15 cellular contexts compared by ENCODE assay signal in the genomic region with DNA sequence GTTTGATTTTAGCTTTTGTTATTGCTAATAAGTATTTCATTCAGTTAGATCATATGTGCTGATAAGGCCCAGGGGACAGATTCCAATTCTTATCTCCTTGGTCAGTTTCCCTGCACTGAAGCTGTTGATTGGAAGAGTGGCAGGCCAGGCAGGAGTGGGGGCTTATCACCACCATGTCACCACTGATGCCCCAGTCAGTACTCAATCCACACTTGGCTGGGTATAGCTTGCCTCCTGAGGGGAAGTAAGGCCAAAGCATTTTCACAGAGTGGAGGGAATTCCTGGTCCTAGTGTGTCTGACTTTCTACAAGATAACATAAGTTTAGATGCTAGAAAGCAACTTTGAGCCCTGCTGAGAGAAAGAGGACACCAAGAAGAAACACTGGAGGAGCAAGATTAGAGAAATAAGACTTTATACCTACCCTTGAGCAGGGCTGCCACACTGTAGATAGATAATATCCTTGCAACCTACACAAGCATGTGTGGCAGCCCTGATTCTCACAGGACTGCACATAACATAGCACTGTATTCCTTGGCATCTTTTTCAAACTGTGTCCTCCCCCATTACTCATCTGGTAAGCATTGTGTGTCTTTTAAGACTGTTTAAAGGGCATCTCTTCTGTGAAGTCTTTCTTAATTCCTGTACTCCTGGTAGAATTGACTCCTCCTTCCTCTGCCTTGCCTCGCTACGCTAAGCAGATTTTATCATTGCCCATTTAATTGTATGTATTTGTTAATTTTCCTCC. TPM values are rescaled to one million over a fixed set of nuclear protein-coding genes. Genes with fewer than 3 reads are reported as not detected.
A peak's percentile ranks its signal among the peaks of the same experiment; 100 is the strongest.
DNase-seq lines count a peak whose midpoint lies in the region; ATAC-seq and TF ChIP-seq lines count a peak whose summit lies in the region.
"Had no signal": no experiment of that assay in that cellular context is flagged by ENCODE, and none has a peak within 500 bp of the region (broad histone marks: within the 10 kb centered on the region; RNA-seq: fewer than 3 reads in every experiment).

No MANE protein-coding gene starts in this region.

- 0 out of 2 replicates have a peak overlapping the region, but pooled peaks have one; percentile 11 for H3K9ac ChIP-seq in GM23248

- H3K27ac ChIP-seq in GM23248 (no peak overlapping the region), layer of hippocampus (ENCODE audit: low read depth, low read length) (peak overlapping the region; percentile 35), foreskin keratinocyte (no peak overlapping the region)

- H3K4me3 ChIP-seq in AG10803 (ENCODE audit: low read length): no peak overlapping the region
- no peak overlapping the region for H3K4me3 ChIP-seq in GM23248

- H4K20me1 ChIP-seq in GM23248 (ENCODE audit: insufficient read depth): no peaks in the 10 kb centered on the region

- ATAC-seq in foreskin keratinocyte: no peak

- no peaks in the 10 kb centered on the region for H3K36me3 ChIP-seq in GM23248 (ENCODE audit: low read depth)

- H3K9me3 Mint-ChIP-seq in brain: peaks cover 0 to 14% (median 8%) of the 10 kb centered on the region in 5 experiments

- H3K27ac Mint-ChIP-seq in brain: peak overlapping the region in 3 of 5 experiments; percentile 10 to 85 (median 54)
- H3K27ac Mint-ChIP-seq: progenitor cell of endocrine pancreas had no signal

- H3K4me1 ChIP-seq in GM23248 (ENCODE audit: insufficient read depth) (peaks cover 19% of the 10 kb centered on the region), foreskin keratinocyte (peaks cover 10% of the 10 kb centered on the region)
- H3K4me1 ChIP-seq: Peyer's patch had no signal

- H3K27me3 ChIP-seq in GM23248 (replicated peaks; ENCODE audit: insufficient read depth) (no peaks in the 10 kb centered on the region), layer of hippocampus (ENCODE audit: control insufficient read depth, insufficient read depth, low read length) (no peaks in the 10 kb centered on the region), foreskin keratinocyte (no peaks in the 10 kb centered on the region)
- H3K27me3 ChIP-seq: Peyer's patch had no signal

- peaks cover 19% of the 10 kb centered on the region for H3K4me1 Mint-ChIP-seq in brain

- H3K79me2 ChIP-seq in GM23248 (ENCODE audit: insufficient read depth): 0 out of 2 replicates have a peak, but pooled peaks cover 12% of the 10 kb centered on the region

- H3F3A ChIP-seq in GM23248 (ENCODE audit: insufficient read depth): peaks cover 17% of the 10 kb centered on the region; the same call in 1 of the 2 replicates

- no peaks in the 10 kb centered on the region for H3K27me3 Mint-ChIP-seq in brain
- H3K27me3 Mint-ChIP-seq: progenitor cell of endocrine pancreas had no signal

- peaks cover 36% of the 10 kb centered on the region for H3K36me3 Mint-ChIP-seq in brain

- DNase-seq in AG10803 (ENCODE audit: low read depth) (peak; percentile 46), GM23248 (peak; percentile 67), foreskin keratinocyte (no peak), AG08396 (ENCODE audit: low spot score) (no peak), NCI-H2107 (lab: John Stamatoyannopoulos, UW) (no peak)
- no peak for DNase-seq in stimulated activated CD4-positive, alpha-beta T cell treated with anti-CD3 and anti-CD28 coated beads, Interleukin-4, amount 100 ng/mL, for 4 hours
- DNase-seq: activated CD8-positive, alpha-beta memory T cell treated with anti-CD3 and anti-CD28 coated beads, Interleukin-2, amount 50 U/mL, for 4 hours; NCI-H1417 treated with DMSO at 0.1 percent for 48 hours; NCI-H510A; Peyer's patch; stimulated activated CD4-positive, alpha-beta T cell treated with anti-CD3 and anti-CD28 coated beads, Interleukin-4, amount 100 ng/mL, for 24 hours; T-helper 9 cell had no signal

- H3K4me3 Mint-ChIP-seq in brain: no peak overlapping the region

- TF ChIP-seq CTCF in AG10803 (conservative IDR thresholded peaks at IDR 0.05; ENCODE audit: low read length): no peak
- no peak for TF ChIP-seq CTCF in brain (conservative IDR thresholded peaks at IDR 0.05)
- TF ChIP-seq CTCF in foreskin keratinocyte (conservative IDR thresholded peaks at IDR 0.05): no peak

- H3K9me2 ChIP-seq in GM23248 (ENCODE audit: insufficient read depth): no peaks in the 10 kb centered on the region

- H3K9me3 ChIP-seq in GM23248 (ENCODE audit: low read depth): no peaks in the 10 kb centered on the region
- H3K9me3 ChIP-seq: Peyer's patch had no signal

- in situ Hi-C loops in GM23248 (cut with MboI): loop anchor here (25.0 kb wide), 2 partner anchors 748 to 923 kb away; no protein-coding TSS in a partner anchor

- H3K4me2 ChIP-seq in GM23248 (ENCODE audit: unreplicated experiment): no peak overlapping the region

- WGBS in GM23248 (ENCODE audit: low coverage in 1 of 2, low lambda C conversion rate in 2 of 2, missing lambda C conversion rate in 2 of 2), 2 experiments: 87 to 88% methylated on average over 2 of the region's 2 CpGs

- no peak overlapping the region for H2AFZ ChIP-seq in GM23248

RNA-seq across cellular contexts. Expression of a gene that starts 24.3 kb away (rescaled TPM):
- total RNA-seq in GM23248 (2014; rRNA removed; shearing (Covaris generic)): 3.4 and 10.8 TPM in 2 replicates
- polyA plus RNA-seq in GM23248 (2016; fragmentation: Nextera tagmentation; extraction: Ambion mirVana) (9.8 and 10.2 TPM in 2 replicates), brain (ENCODE audit: insufficient read depth, low read depth, low replicate concordance) (3.7 TPM), foreskin keratinocyte (7.9 and 10.2 TPM in 2 replicates)
- total RNA-seq in foreskin keratinocyte: 13.3 and 14.9 TPM in 2 replicates

RNA-seq across cellular contexts. Expression of a gene that starts 24.6 kb away (rescaled TPM):
- total RNA-seq in GM23248 (2014; rRNA removed; shearing (Covaris generic)): 27.1 and 27.3 TPM in 2 replicates
- polyA plus RNA-seq in GM23248 (2016; fragmentation: Nextera tagmentation; extraction: Ambion mirVana): 46.1 and 51.3 TPM in 2 replicates
- 5.8 TPM for polyA plus RNA-seq in brain (ENCODE audit: insufficient read depth, low read depth, low replicate concordance)
- total RNA-seq in foreskin keratinocyte: 18.5 and 20.4 TPM in 2 replicates
- 30.6 and 31.0 TPM in 2 replicates for polyA plus RNA-seq in foreskin keratinocyte

Comparison
In these comparisons a context has a peak if more than half of its experiments do, and no peak if none do; other contexts are left out.
1. DNase-seq: peak in AG10803 (single experiment) and GM23248 (single experiment); none in stimulated activated CD4-positive, alpha-beta T cell treated with anti-CD3 and anti-CD28 coated beads, Interleukin-4, amount 100 ng/mL, for 4 hours (0 of 2), foreskin keratinocyte (0 of 2), AG08396 (single experiment) and NCI-H2107 (single experiment).